ENCODE assay signal across 11 cellular contexts in the genomic region with DNA sequence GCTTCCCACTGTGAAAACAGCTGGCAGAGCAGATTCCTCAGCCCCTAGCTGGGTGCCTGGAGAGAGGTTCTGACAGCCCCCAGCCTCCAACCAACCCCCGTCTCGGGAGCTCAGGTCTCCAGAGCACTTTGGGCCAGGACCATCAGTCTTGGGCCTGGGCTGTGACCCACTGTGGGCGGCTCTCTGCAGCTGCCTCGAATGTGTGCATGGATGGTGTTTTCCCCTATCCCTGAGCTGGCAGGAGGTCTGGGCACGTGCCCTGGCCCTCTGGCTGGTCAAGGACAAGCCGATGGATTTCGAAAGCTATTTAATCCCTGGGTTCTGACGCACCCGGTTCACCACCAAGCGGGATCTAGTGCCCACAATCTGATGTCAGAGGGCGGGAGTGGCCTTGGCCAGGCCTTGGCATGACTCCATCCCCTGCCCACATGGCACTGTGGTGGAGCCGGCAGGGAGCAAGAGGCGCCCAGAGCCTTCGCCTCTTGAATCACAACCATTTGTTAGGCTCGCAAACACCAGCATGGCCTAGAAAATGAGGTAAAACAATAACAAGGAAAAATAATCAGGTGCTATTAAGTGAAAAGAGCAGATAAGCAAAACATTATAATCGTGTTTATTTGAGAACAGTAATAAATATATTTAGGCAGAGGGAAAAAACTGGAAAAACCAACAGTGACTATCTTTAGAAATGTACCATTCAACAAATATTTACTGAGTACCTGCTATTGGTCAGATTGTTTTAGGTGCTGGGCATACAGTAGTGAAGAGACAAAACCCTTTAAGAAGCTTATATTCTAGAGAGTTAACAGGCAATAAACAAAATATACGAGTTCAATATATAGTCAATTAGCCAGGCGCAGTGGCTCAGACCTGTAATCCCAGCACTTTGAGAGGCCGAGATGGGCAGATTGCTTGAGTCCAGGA.
DNase-seq lines count a peak whose midpoint lies in the region; ATAC-seq and TF ChIP-seq lines count a peak whose summit lies in the region.
"Had no signal": no experiment of that assay in that cellular context is flagged by ENCODE, and none has a peak within 500 bp of the region (broad histone marks: within the 10 kb centered on the region; RNA-seq: fewer than 3 reads in every experiment).

No MANE protein-coding gene starts in this region.

- H3K36me3 ChIP-seq in GM23248 (ENCODE audit: low read depth), result no peaks in the 10 kb centered on the region
- H3K36me3 ChIP-seq in prostate gland, result no peaks in the 10 kb centered on the region
- H3K36me3 ChIP-seq in effector memory CD4-positive, alpha-beta T cell (ENCODE audit: control insufficient read depth, insufficient read depth, low read length), result no peaks in the 10 kb centered on the region

- in situ Hi-C loops in GM23248 (cut with MboI), result no loop called here

- H3F3A ChIP-seq in GM23248 (ENCODE audit: insufficient read depth), result peaks cover 29% of the 10 kb centered on the region

- H2AFZ ChIP-seq in GM23248, result 0 out of 2 replicates have a peak overlapping the region, but pooled peaks have one; percentile 11

- H3K9ac ChIP-seq in GM23248, result no peak overlapping the region

- no peaks in the 10 kb centered on the region for H3K79me2 ChIP-seq in GM23248 (ENCODE audit: insufficient read depth)

- no peaks in the 10 kb centered on the region for H3K9me2 ChIP-seq in GM23248 (ENCODE audit: insufficient read depth)

- H3K9me3 ChIP-seq in GM23248 (ENCODE audit: low read depth) (no peaks in the 10 kb centered on the region), prostate gland (no peaks in the 10 kb centered on the region)
- no peaks in the 10 kb centered on the region for H3K9me3 ChIP-seq in effector memory CD4-positive, alpha-beta T cell (ENCODE audit: control insufficient read depth, low read length)

- DNase-seq in GM23248 (no peak), SHP77 treated with DMSO at 0.1 percent for 48 hours (lab: John Stamatoyannopoulos, UW) (peak; percentile 24), Right ventricle myocardium inferior (ENCODE audit: missing footprints) (peak; percentile 71), prostate gland (ENCODE audit: low spot score) (no peak), SW 1271 (lab: John Stamatoyannopoulos, UW) (no peak)
- DNase-seq in effector memory CD4-positive, alpha-beta T cell, result no peak
- DNase-seq: activated CD4-positive, alpha-beta T cell treated with anti-CD3 and anti-CD28 coated beads, Interleukin-2, amount 10 ng/mL, durations not matched to agents 7 days and 5 days; HFFc6; NCI-H446 treated with DMSO at 0.1 percent for 48 hours had no signal

- intact Hi-C loops in Right ventricle myocardium inferior (cut with DNase I), result no loop called here
- intact Hi-C loops in prostate gland (cut with DNase I), result no loop called here

- no peaks in the 10 kb centered on the region for H3K27me3 ChIP-seq in GM23248 (replicated peaks; ENCODE audit: insufficient read depth)
- no peaks in the 10 kb centered on the region for H3K27me3 ChIP-seq in prostate gland (replicated peaks; ENCODE audit: insufficient read depth)
- H3K27me3 ChIP-seq in effector memory CD4-positive, alpha-beta T cell (replicated peaks; ENCODE audit: control insufficient read depth, insufficient read depth, low read length, poor library complexity, severe bottlenecking), result no peaks in the 10 kb centered on the region

- 81 to 82% methylated on average over 19 of the region's 19 CpGs for WGBS in GM23248 (ENCODE audit: low coverage in 1 of 2, low lambda C conversion rate in 2 of 2, missing lambda C conversion rate in 2 of 2), 2 experiments
- WGBS in prostate gland, result 62% methylated on average over 19 of the region's 19 CpGs

- TF ChIP-seq CTCF in prostate gland (IDR thresholded peaks at IDR 0.05), result no peak

- ATAC-seq in Right ventricle myocardium inferior (peak; percentile 11), GM18868 (IDR thresholded peaks at IDR 0.05; ENCODE audit: unreplicated experiment) (no peak), GM19324 (IDR thresholded peaks at IDR 0.05; ENCODE audit: low FRiP score, unreplicated experiment) (no peak)

- H3K27ac ChIP-seq in GM23248, result no peak overlapping the region
- peak overlapping the region; percentile 76 to 84 for H3K27ac ChIP-seq in prostate gland
- no peak overlapping the region for H3K27ac ChIP-seq in effector memory CD4-positive, alpha-beta T cell (ENCODE audit: insufficient read depth, low read length, poor library complexity, severe bottlenecking)

- H3K4me3 ChIP-seq in GM23248 (no peak overlapping the region), prostate gland (no peak overlapping the region)
- H3K4me3 ChIP-seq in effector memory CD4-positive, alpha-beta T cell (ENCODE audit: insufficient read depth, low read depth, low read length, poor library complexity, severe bottlenecking), result no peak overlapping the region

- H3K4me1 ChIP-seq in GM23248 (ENCODE audit: insufficient read depth) (peaks cover 30% of the 10 kb centered on the region), prostate gland (replicated peaks) (no peaks in the 10 kb centered on the region)
- H3K4me1 ChIP-seq in effector memory CD4-positive, alpha-beta T cell (ENCODE audit: control insufficient read depth, insufficient read depth, low read length, poor library complexity, severe bottlenecking), result peaks cover 13% of the 10 kb centered on the region

- H4K20me1 ChIP-seq in GM23248 (ENCODE audit: insufficient read depth), result no peaks in the 10 kb centered on the region

- TF ChIP-seq POLR2A in prostate gland (IDR thresholded peaks at IDR 0.05), result no peak

- H3K4me2 ChIP-seq in GM23248 (ENCODE audit: unreplicated experiment), result no peak overlapping the region

Comparison
In these comparisons a context has a peak if more than half of its experiments do, and no peak if none do; other contexts are left out.
1. DNase-seq: peak in SHP77 treated with DMSO at 0.1 percent for 48 hours (single experiment) and Right ventricle myocardium inferior (single experiment); none in GM23248 (single experiment), prostate gland (single experiment), effector memory CD4-positive, alpha-beta T cell (0 of 3) and SW 1271 (0 of 2).
2. H3K27ac ChIP-seq: peak in prostate gland (2 of 2); none in GM23248 (single experiment) and effector memory CD4-positive, alpha-beta T cell (single experiment).